ENCODE assay signal across 11 cellular contexts in the genomic region with DNA sequence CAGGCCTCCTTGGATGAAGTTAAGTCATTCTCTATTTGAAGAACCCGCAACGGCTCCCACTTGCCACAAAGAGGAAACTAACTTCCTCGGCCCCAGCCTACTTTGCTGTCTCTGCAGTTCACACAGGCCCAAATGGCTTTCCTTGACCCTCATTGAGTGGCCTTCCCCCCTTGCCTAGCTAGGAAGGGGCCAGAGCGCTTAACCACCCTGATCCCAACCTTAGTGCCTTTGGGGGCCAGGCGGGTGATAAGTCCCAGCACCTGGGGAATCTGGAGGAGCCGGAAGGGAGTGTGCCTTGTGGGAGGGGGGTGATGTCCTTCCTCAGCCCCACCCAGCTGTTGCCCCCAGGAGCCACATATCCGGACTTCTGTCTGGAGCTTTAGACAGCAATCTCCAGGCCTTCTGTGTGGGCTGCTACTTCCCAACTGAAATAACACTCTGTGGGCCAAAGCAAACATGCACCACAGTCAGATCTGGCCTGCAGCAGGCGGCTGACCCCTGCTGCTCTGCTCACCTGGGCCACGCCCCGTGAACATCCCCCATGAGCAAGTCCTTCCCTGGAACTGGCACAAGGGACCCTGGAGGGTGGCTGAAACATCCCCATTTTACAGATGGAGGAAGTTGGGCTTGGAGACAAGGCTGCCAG. TPM values are rescaled to one million over a fixed set of nuclear protein-coding genes. Genes with fewer than 3 reads are reported as not detected.
DNase-seq lines count a peak whose midpoint lies in the region; ATAC-seq and TF ChIP-seq lines count a peak whose summit lies in the region.
"Had no signal": no experiment of that assay in that cellular context is flagged by ENCODE, and none has a peak within 500 bp of the region (broad histone marks: within the 10 kb centered on the region; RNA-seq: fewer than 3 reads in every experiment).

No MANE protein-coding gene starts in this region.

- no peaks in the 10 kb centered on the region for H3K27me3 Mint-ChIP-seq in endodermal cell (ENCODE audit: insufficient read depth)
- H3K27me3 Mint-ChIP-seq in nephron (ENCODE audit: low read depth), result no peaks in the 10 kb centered on the region

- TF ChIP-seq CTCF in endodermal cell (conservative IDR thresholded peaks at IDR 0.05) (no peak), nephron (IDR thresholded peaks at IDR 0.05; ENCODE audit: unreplicated experiment in 3 of 3) (no peak), GM13977 (IDR thresholded peaks at IDR 0.05; ENCODE audit: extremely low read depth, insufficient read depth, missing control alignments) (no peak), colonic mucosa (IDR thresholded peaks at IDR 0.05) (no peak)

- H3K4me1 ChIP-seq in endodermal cell (ENCODE audit: control insufficient read depth, insufficient read depth, low read length), result no peaks in the 10 kb centered on the region
- H3K4me1 ChIP-seq in colonic mucosa, result no peaks in the 10 kb centered on the region
- H3K4me1 ChIP-seq: Peyer's patch had no signal

- H3K9ac ChIP-seq in endodermal cell (ENCODE audit: extremely low read depth, low read length, poor library complexity, severe bottlenecking) (no peak overlapping the region), colonic mucosa (ENCODE audit: low read depth in 2 of 2, low read length in 2 of 2) (no peak overlapping the region)

- no peak overlapping the region for H3K4me3 Mint-ChIP-seq in endodermal cell
- peak overlapping the region in 2 of 3 experiments; percentile 8 to 41 for H3K4me3 Mint-ChIP-seq in nephron

- DNase-seq in COLO668 (lab: John Stamatoyannopoulos, UW; ENCODE audit: unreplicated experiment) (peak; percentile 30), NOMO-1 (lab: John Stamatoyannopoulos, UW; ENCODE audit: unreplicated experiment in 2 of 2) (peak; percentile 44 to 72), endodermal cell (no peak), GM13977 (ENCODE audit: low spot score) (no peak), colonic mucosa (no peak)
- DNase-seq: activated CD4-positive, alpha-beta T cell treated with anti-CD3 and anti-CD28 coated beads, Interleukin-2, amount 50 U/mL, for 4 hours; Peyer's patch; testis had no signal

- H3K4me3 ChIP-seq in endodermal cell (ENCODE audit: low read length), result no peak overlapping the region
- no peak overlapping the region for H3K4me3 ChIP-seq in colonic mucosa
- H3K4me3 ChIP-seq: Peyer's patch, testis had no signal

- ATAC-seq in HG02852 (IDR thresholded peaks at IDR 0.05; ENCODE audit: unreplicated experiment) (no peak), HG03025 (IDR thresholded peaks at IDR 0.05; ENCODE audit: low FRiP score, unreplicated experiment) (no peak)

- intact Hi-C loops in colonic mucosa (cut with DNase I), result no loop called here

- peaks cover 67% of the 10 kb centered on the region for H3K36me3 ChIP-seq in endodermal cell (ENCODE audit: control insufficient read depth, insufficient read depth, low read length)
- H3K36me3 ChIP-seq in colonic mucosa, result no peaks in the 10 kb centered on the region
- H3K36me3 ChIP-seq: Peyer's patch had no signal

- H3K9me3 Mint-ChIP-seq in endodermal cell (no peaks in the 10 kb centered on the region), nephron (no peaks in the 10 kb centered on the region)

- H3K27me3 ChIP-seq in endodermal cell (ENCODE audit: control insufficient read depth, insufficient read depth, low read length, poor library complexity, severe bottlenecking) (no peaks in the 10 kb centered on the region), colonic mucosa (no peaks in the 10 kb centered on the region)
- H3K27me3 ChIP-seq: Peyer's patch, testis had no signal

- no peak overlapping the region for H3K27ac ChIP-seq in endodermal cell (ENCODE audit: low read depth, low read length)
- H3K27ac ChIP-seq in colonic mucosa, result no peak overlapping the region

- H3K4me1 Mint-ChIP-seq in endodermal cell (peaks cover 30% of the 10 kb centered on the region), nephron (peaks cover 19% of the 10 kb centered on the region)

- H3K9me3 ChIP-seq in endodermal cell (ENCODE audit: control insufficient read depth, low read length) (no peaks in the 10 kb centered on the region), colonic mucosa (no peaks in the 10 kb centered on the region)
- H3K9me3 ChIP-seq: Peyer's patch, testis had no signal

- H3K27ac Mint-ChIP-seq in endodermal cell (peak overlapping the region; percentile 60), nephron (peak overlapping the region; percentile 79 to 80 (median 79))

- in situ Hi-C loops in GM13977 (cut with MboI; ENCODE audit: low pct_unique_long_range_greater_than_20kb, low sequenced_read_pairs, unreplicated experiment), result no loop called here

- H3K36me3 Mint-ChIP-seq in endodermal cell (ENCODE audit: low read depth), result peaks cover 62% of the 10 kb centered on the region
- H3K36me3 Mint-ChIP-seq in nephron (ENCODE audit: low read depth), result peaks cover 43% of the 10 kb centered on the region

- 94 to 100% methylated on average over 4 to 10 of the region's 10 CpGs for WGBS in endodermal cell (ENCODE audit: insufficient coverage in 1 of 2, insufficient read length in 1 of 2), 2 experiments

RNA-seq across cellular contexts. Expression of a gene that starts 10.5 kb away (rescaled TPM):
- total RNA-seq in endodermal cell, result 100 to 1,000 TPM; 248 to 260 TPM
- 120 TPM for polyA plus RNA-seq in endodermal cell (2013, experiment 1 of 2)
- 121 TPM for polyA plus RNA-seq in endodermal cell (2013, experiment 2 of 2)
- total RNA-seq in colonic mucosa, result 100 to 1,000 TPM; 115 to 121 TPM

RNA-seq across cellular contexts. Expression of a gene that starts 34.5 kb away (rescaled TPM):
- total RNA-seq in endodermal cell, result 10 to 100 TPM; 88.1 to 93.8 TPM
- 55.4 TPM for polyA plus RNA-seq in endodermal cell (2013, experiment 1 of 2)
- polyA plus RNA-seq in endodermal cell (2013, experiment 2 of 2), result 48.9 TPM
- 100 to 1,000 TPM in 1 of 2 donors, 10 to 100 TPM in 1; 60.0 to 167 TPM for total RNA-seq in colonic mucosa

RNA-seq across cellular contexts. Expression of a gene that starts 47.7 kb away (rescaled TPM):
- 10 to 100 TPM; 62.9 to 64.0 TPM for total RNA-seq in endodermal cell
- 30.6 TPM for polyA plus RNA-seq in endodermal cell (2013, experiment 1 of 2)
- polyA plus RNA-seq in endodermal cell (2013, experiment 2 of 2), result 22.0 TPM
- 10 to 100 TPM; 15.1 to 20.7 TPM for total RNA-seq in colonic mucosa

RNA-seq across cellular contexts. Expression of a gene that starts 49.0 kb away (rescaled TPM):
- 1,000 to 10,000 TPM; 2,216 to 2,598 TPM for total RNA-seq in endodermal cell
- 361 TPM for polyA plus RNA-seq in endodermal cell (2013, experiment 1 of 2)
- 368 TPM for polyA plus RNA-seq in endodermal cell (2013, experiment 2 of 2)
- 10 to 100 TPM; 36.3 to 78.9 TPM for total RNA-seq in colonic mucosa

RNA-seq across cellular contexts. Expression of a gene that starts 57.8 kb away (rescaled TPM):
- total RNA-seq in endodermal cell, result 1,000 to 10,000 TPM in 1 of 2 donors, 100 to 1,000 TPM in 1; 914 to 1,040 TPM
- 82.6 TPM for polyA plus RNA-seq in endodermal cell (2013, experiment 1 of 2)
- 102 TPM for polyA plus RNA-seq in endodermal cell (2013, experiment 2 of 2)
- 10 to 100 TPM; 10.4 to 19.9 TPM for total RNA-seq in colonic mucosa

Comparison
In these comparisons a context has a peak if more than half of its experiments do, and no peak if none do; other contexts are left out.
1. DNase-seq: peak in COLO668 (single experiment) and NOMO-1 (2 of 2); none in endodermal cell (single experiment), GM13977 (single experiment) and colonic mucosa (single experiment).